In genomic region chr11:14249121-14249963, GRCh38 we compare ENCODE assay signal across 8 cellular contexts.
DNase-seq lines count a peak whose midpoint lies in the region; ATAC-seq lines count a peak whose summit lies in the region.

No MANE protein-coding gene starts in this region.

- no peaks in the 10 kb centered on the region for H3K36me3 ChIP-seq in GM23248 (ENCODE audit: low read depth)

- peak; percentile 90 for ATAC-seq in left lobe of liver
- ATAC-seq in HG03469 (IDR thresholded peaks at IDR 0.05; ENCODE audit: unreplicated experiment): no peak

- peaks cover 4% of the 10 kb centered on the region; the same call in 1 of the 2 replicates for H3K27me3 ChIP-seq in GM23248 (replicated peaks; ENCODE audit: insufficient read depth)

- 21 to 27% methylated on average over 10 of the region's 10 CpGs for WGBS in GM23248 (ENCODE audit: low coverage in 1 of 2, low lambda C conversion rate in 2 of 2, missing lambda C conversion rate in 2 of 2), 2 experiments

- no peaks in the 10 kb centered on the region for H3K9me2 ChIP-seq in GM23248 (ENCODE audit: insufficient read depth)

- no peaks in the 10 kb centered on the region for H3K79me2 ChIP-seq in GM23248 (ENCODE audit: insufficient read depth)

- no peaks in the 10 kb centered on the region for H3K4me1 ChIP-seq in GM23248 (ENCODE audit: insufficient read depth)

- in situ Hi-C loops in GM23248 (cut with MboI): loop anchor here (5.0 kb wide), 1 partner anchor 287 kb away; the partner anchor contains the start of gene SPON1

- DNase-seq in C1 segment of cervical spinal cord (lab: John Stamatoyannopoulos, UW): peak in 10 of 14 donors; percentile 24 to 90 (median 58)
- DNase-seq in GM23248: peak; percentile 72
- peak; percentile 76 for DNase-seq in NCI-H2227 (lab: John Stamatoyannopoulos, UW; ENCODE audit: unreplicated experiment)
- peak; percentile 59 to 68 for DNase-seq in activated CD4-positive, alpha-beta T cell treated with anti-CD3 and anti-CD28 coated beads for 4 hours
- peak; percentile 80 for DNase-seq in cerebellum (ENCODE audit: low spot score)
- DNase-seq in left lobe of liver (ENCODE audit: low spot score): peak; percentile 52
- peak; percentile 41 to 61 for DNase-seq in stimulated activated CD4-positive, alpha-beta T cell treated with anti-CD3 and anti-CD28 coated beads, Interleukin-4, amount 100 ng/mL, for 48 hours (ENCODE audit: low read depth in 2 of 2)

- no peaks in the 10 kb centered on the region for H3K9me3 ChIP-seq in GM23248 (ENCODE audit: low read depth)

- no peak overlapping the region for H3K27ac ChIP-seq in GM23248

- H3K4me3 ChIP-seq in GM23248: no peak overlapping the region

- H3F3A ChIP-seq in GM23248 (ENCODE audit: insufficient read depth): 0 out of 2 replicates have a peak, but pooled peaks cover 4% of the 10 kb centered on the region

- H4K20me1 ChIP-seq in GM23248 (ENCODE audit: insufficient read depth): no peaks in the 10 kb centered on the region

- H3K9ac ChIP-seq in GM23248: no peak overlapping the region

- no peak overlapping the region for H2AFZ ChIP-seq in GM23248

- no peak overlapping the region for H3K4me2 ChIP-seq in GM23248 (ENCODE audit: unreplicated experiment)
